Comparison of ENCODE assay signal across 26 cellular contexts in genomic region chr15:99053380-99054024, GRCh38. TPM values are rescaled to one million over a fixed set of nuclear protein-coding genes. Genes with fewer than 3 reads are reported as not detected.
"Had no signal": no experiment of that assay in that cellular context is flagged by ENCODE, and none has a peak within 500 bp of the region (broad histone marks: within the 10 kb centered on the region; RNA-seq: fewer than 3 reads in every experiment).

No MANE protein-coding gene starts in this region.

- H3K27ac ChIP-seq: breast epithelium, colonic mucosa, dorsolateral prefrontal cortex, esophagus squamous epithelium, gastroesophageal sphincter, neutrophil, spleen, thoracic aorta, upper lobe of left lung, WERI-Rb-1 had no signal

- H3K9me3 ChIP-seq: breast epithelium, colonic mucosa, esophagus squamous epithelium, gastroesophageal sphincter, neutrophil, spleen, thoracic aorta, upper lobe of left lung had no signal

- DNase-seq: activated CD4-positive, alpha-beta T cell treated with anti-CD3 and anti-CD28 coated beads, Interleukin-2, amount 50 U/mL, for 1 hour; activated CD4-positive, CD25-positive, alpha-beta regulatory T cell treated with anti-CD3 and anti-CD28 coated beads, Interleukin-2, amount 50 U/mL, for 72 hours; activated CD8-positive, alpha-beta T cell treated with anti-CD3 and anti-CD28 coated beads, Interleukin-2, amount 10 ng/mL, durations not matched to agents 7 days and 5 days; activated naive CD4-positive, alpha-beta T cell; activated naive CD8-positive, alpha-beta T cell treated with anti-CD3 and anti-CD28 coated beads for 36 hours; activated T-cell treated with anti-CD3 and anti-CD28 coated beads, Interleukin-2, amount 50 U/mL, for 24 hours; dorsolateral prefrontal cortex; esophagus squamous epithelium; kidney; mammary epithelial cell; midbrain; spleen; stimulated activated CD4-positive, alpha-beta T cell treated with anti-CD3 and anti-CD28 coated beads, Interleukin-4, amount 100 ng/mL, for 1 hour; stimulated activated naive CD4-positive, alpha-beta T cell treated with Interleukin-2 at 50 U/mL for 16 hours; T-helper 1 cell; upper lobe of left lung; WERI-Rb-1 had no signal

- ATAC-seq: activated CD8-positive, alpha-beta T cell treated with anti-CD3 and anti-CD28 coated beads, Interleukin-2, amount 10 ng/mL, durations not matched to agents 7 days and 5 days; gastroesophageal sphincter; left lobe of liver; natural killer cell treated with Interleukin-12 subunit alpha and Interleukin-12 subunit beta and Interleukin-15 and Interleukin-18, amount 100 ng/mL, for 72 hours had no signal

- H3K4me1 ChIP-seq: colonic mucosa had no signal

- H3K4me3 ChIP-seq: breast epithelium, colonic mucosa, dorsolateral prefrontal cortex, esophagus squamous epithelium, gastroesophageal sphincter, spleen, thoracic aorta, upper lobe of left lung had no signal

- H3K36me3 ChIP-seq: breast epithelium, colonic mucosa, esophagus squamous epithelium, gastroesophageal sphincter, neutrophil, spleen, thoracic aorta, upper lobe of left lung, WERI-Rb-1 had no signal

- H3K27me3 ChIP-seq: breast epithelium, colonic mucosa, dorsolateral prefrontal cortex, esophagus squamous epithelium, gastroesophageal sphincter, upper lobe of left lung had no signal

RNA-seq across cellular contexts. Expression of gene PGPEP1L, which starts 45.9 kb away (rescaled TPM):
- total RNA-seq: activated CD8-positive, alpha-beta T cell treated with anti-CD3 and anti-CD28 coated beads, Interleukin-2, amount 10 ng/mL, durations not matched to agents 7 days and 5 days; activated naive CD8-positive, alpha-beta T cell treated with anti-CD3 and anti-CD28 coated beads for 36 hours; activated T-helper 2 cell treated with anti-CD3 and anti-CD28 coated beads, Interferon-gamma antibody, Interleukin-2, Interleukin-4, amounts not matched to agents 10 μg/mL and 5 μg/mL and 100 μg/mL, durations not matched to agents 14 hours and 24 hours and 36 hours; breast epithelium; colonic mucosa; esophagus squamous epithelium; gastroesophageal sphincter; left lobe of liver; mammary epithelial cell; natural killer cell treated with Interleukin-12 subunit alpha and Interleukin-12 subunit beta and Interleukin-15 and Interleukin-18, amount 100 ng/mL, for 72 hours; renal cortical epithelial cell; spleen; upper lobe of left lung had no signal
- polyA plus RNA-seq: mammary epithelial cell had no signal
